In the genomic region with DNA sequence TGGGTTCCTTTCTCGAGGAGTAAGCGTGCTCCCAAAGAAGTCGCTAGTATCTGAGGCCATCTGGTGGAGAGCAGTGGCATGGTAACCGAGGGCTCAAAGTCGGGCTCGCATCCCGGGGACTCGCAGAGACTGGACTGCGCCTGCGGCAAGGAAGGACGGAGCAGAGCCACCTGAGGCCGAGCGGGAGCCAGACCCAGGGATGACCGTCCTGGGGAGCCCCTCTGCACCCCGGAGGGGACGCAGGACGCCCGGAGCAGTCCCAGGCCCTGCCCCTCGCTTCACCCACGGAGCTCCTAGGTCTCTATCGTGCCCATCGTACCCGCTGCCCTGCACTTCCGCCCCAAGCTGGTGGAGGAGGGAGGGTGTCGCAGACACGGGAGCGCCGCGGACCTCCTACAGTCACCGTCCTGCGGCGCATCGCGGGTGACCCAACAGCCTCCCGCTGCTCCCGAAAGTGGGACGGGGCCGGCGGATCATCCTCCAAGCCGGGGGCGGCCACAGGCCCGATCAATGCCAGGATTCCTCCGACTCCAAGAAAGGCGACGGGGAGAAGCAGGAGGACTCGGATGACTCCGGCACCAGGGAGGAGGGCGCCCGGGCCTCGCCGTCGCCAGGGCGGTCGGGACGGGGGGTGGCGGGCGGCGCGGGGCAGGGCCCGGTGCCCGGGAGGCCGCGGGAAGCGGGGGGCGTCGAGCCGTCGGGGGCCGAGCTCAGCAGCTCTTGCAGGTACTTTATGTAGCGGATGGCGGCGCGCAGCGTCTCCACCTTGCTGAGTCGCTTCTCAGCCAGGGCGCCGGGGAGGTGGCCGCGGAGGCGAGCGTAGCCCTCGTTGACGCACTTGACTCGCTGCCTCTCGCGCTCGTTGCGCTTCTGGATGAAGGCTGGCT, we compare ENCODE assay signal across 9 cellular contexts. TPM values are rescaled to one million over a fixed set of nuclear protein-coding genes. Genes with fewer than 3 reads are reported as not detected.
DNase-seq lines count a peak whose midpoint lies in the region; ATAC-seq and TF ChIP-seq lines count a peak whose summit lies in the region.
"Had no signal": no experiment of that assay in that cellular context is flagged by ENCODE, and none has a peak within 500 bp of the region (broad histone marks: within the 10 kb centered on the region; RNA-seq: fewer than 3 reads in every experiment).

No MANE protein-coding gene starts in this region.

- no peaks in the 10 kb centered on the region for H3K9me3 Mint-ChIP-seq in activated CD8-positive, alpha-beta T cell treated with anti-CD3 and anti-CD28 coated beads for 36 hours

- CTCF ChIA-PET in activated CD8-positive, alpha-beta T cell treated with anti-CD3 and anti-CD28 coated beads for 36 hours (lab: Charles Lee), result interaction anchor here (0.6 to 5.4 kb wide), 25 partner anchors 8 to 492 kb away, joined by 3 to 39 read pairs (median 5); no protein-coding TSS in a partner anchor

- H3K4me3 ChIP-seq in BLaER1, result peak overlapping the region; percentile 71
- H3K4me3 ChIP-seq in lung, result peak overlapping the region; percentile 40

- H3K36me3 ChIP-seq in BLaER1 (peaks cover 10% of the 10 kb centered on the region; the same call in 1 of the 2 replicates), lung (ENCODE audit: control insufficient read depth in 2 of 2, insufficient read depth in 2 of 2, low read length in 2 of 2) (no peaks in the 10 kb centered on the region)

- DNase-seq in NCI-H774 (lab: John Stamatoyannopoulos, UW) (peak; percentile 92), lung (ENCODE audit: low spot score) (peak; percentile 92)
- DNase-seq in activated CD8-positive, alpha-beta T cell treated with anti-CD3 and anti-CD28 coated beads for 36 hours, result peak; percentile 88
- peak; percentile 52 for DNase-seq in effector CD4-positive, alpha-beta T cell
- DNase-seq in stimulated activated CD4-positive, alpha-beta T cell treated with anti-CD3 and anti-CD28 coated beads, TNF-alpha, amount 100 ng/mL, for 1 hour (ENCODE audit: low read depth in 3 of 3, low spot score in 1 of 3), result peak; percentile 31 to 62 (median 32)

- peak overlapping the region; percentile 83 for H3K27ac ChIP-seq in BLaER1
- H3K27ac ChIP-seq in lung (ENCODE audit: low read depth in 1 of 2, low read length in 1 of 2), result peak overlapping the region in 1 of 2 donors; percentile 9

- H3K9ac ChIP-seq in BLaER1, result peak overlapping the region; percentile 81

- H3K27ac Mint-ChIP-seq in activated CD8-positive, alpha-beta T cell treated with anti-CD3 and anti-CD28 coated beads for 36 hours, result peak overlapping the region; percentile 81

- peak; percentile 87 for TF ChIP-seq CTCF in activated CD8-positive, alpha-beta T cell treated with anti-CD3 and anti-CD28 coated beads for 36 hours (IDR thresholded peaks at IDR 0.05)
- peak; percentile 58 for TF ChIP-seq CTCF in lung (IDR thresholded peaks at IDR 0.05; ENCODE audit: control extremely low read depth, extremely low read depth)

- no peaks in the 10 kb centered on the region for H3K36me3 Mint-ChIP-seq in activated CD8-positive, alpha-beta T cell treated with anti-CD3 and anti-CD28 coated beads for 36 hours (ENCODE audit: low read depth)

- H3K4me2 ChIP-seq in BLaER1, result peak overlapping the region; percentile 89

- H3K4me1 Mint-ChIP-seq in activated CD8-positive, alpha-beta T cell treated with anti-CD3 and anti-CD28 coated beads for 36 hours (ENCODE audit: low read depth), result peaks cover 2% of the 10 kb centered on the region

- H3K27me3 ChIP-seq in BLaER1 (no peaks in the 10 kb centered on the region), lung (ENCODE audit: control insufficient read depth, insufficient read depth) (no peaks in the 10 kb centered on the region)

- POLR2A ChIA-PET in activated CD8-positive, alpha-beta T cell treated with anti-CD3 and anti-CD28 coated beads for 36 hours (lab: Charles Lee), result interaction anchor here (0.7 to 1.3 kb wide), 2 partner anchors 11 to 144 kb away, joined by 3 to 4 read pairs; no protein-coding TSS in a partner anchor

- H3K27me3 Mint-ChIP-seq in activated CD8-positive, alpha-beta T cell treated with anti-CD3 and anti-CD28 coated beads for 36 hours, result no peaks in the 10 kb centered on the region

- H3K9me3 ChIP-seq in BLaER1, result no peaks in the 10 kb centered on the region
- H3K9me3 ChIP-seq in lung (ENCODE audit: control insufficient read depth in 2 of 2, insufficient read depth in 1 of 2, low read length in 1 of 2), result no peaks in the 10 kb centered on the region

- ATAC-seq in GM19372 (IDR thresholded peaks at IDR 0.05; ENCODE audit: low read depth, unreplicated experiment), result peak; percentile 81
- peak; percentile 84 for ATAC-seq in HG03571 (IDR thresholded peaks at IDR 0.05; ENCODE audit: unreplicated experiment)
- ATAC-seq in activated CD8-positive, alpha-beta T cell treated with anti-CD3 and anti-CD28 coated beads for 36 hours, result peak; percentile 93
- ATAC-seq in lung (ENCODE audit: insufficient read depth, low FRiP score), result peak; percentile 95

- 2 to 5% methylated on average over 82 to 88 of the region's 88 CpGs for WGBS in lung, 2 donors

- H3K4me3 Mint-ChIP-seq in activated CD8-positive, alpha-beta T cell treated with anti-CD3 and anti-CD28 coated beads for 36 hours, result peak overlapping the region; percentile 86

- peaks cover 62% of the 10 kb centered on the region for H3K4me1 ChIP-seq in BLaER1
- H3K4me1 ChIP-seq in lung (ENCODE audit: control insufficient read depth in 2 of 2, insufficient read depth in 2 of 2, low read length in 2 of 2), result peaks cover 0 to 2% of the 10 kb centered on the region in 2 donors

- intact Hi-C loops in activated CD8-positive, alpha-beta T cell treated with anti-CD3 and anti-CD28 coated beads for 36 hours (cut with micrococcal nuclease), result loop anchor here (10.0 kb wide), 1 partner anchor 140 kb away; no protein-coding TSS in a partner anchor

- H4K20me1 ChIP-seq in BLaER1, result no peaks in the 10 kb centered on the region

RNA-seq across cellular contexts. Expression of a gene that starts 2.3 kb away (rescaled TPM):
- total RNA-seq in activated CD8-positive, alpha-beta T cell treated with anti-CD3 and anti-CD28 coated beads for 36 hours, result not detected
- total RNA-seq in lung, result under 1 TPM in 1 of 2 donors, not detected in 1; 0.20 TPM
- under 1 TPM; 0.01 to 0.02 TPM for polyA plus RNA-seq in lung
- total RNA-seq: activated CD8-positive, alpha-beta memory T cell treated with anti-CD3 and anti-CD28 coated beads for 36 hours had no signal

RNA-seq across cellular contexts. Expression of a gene that starts 12.5 kb away (rescaled TPM):
- under 1 TPM; 0.29 to 0.36 TPM for total RNA-seq in activated CD8-positive, alpha-beta T cell treated with anti-CD3 and anti-CD28 coated beads for 36 hours
- under 1 TPM in 1 of 2 donors, not detected in 1; 0.25 TPM for total RNA-seq in lung
- under 1 TPM; 0.01 to 0.14 TPM for polyA plus RNA-seq in lung
- total RNA-seq: activated CD8-positive, alpha-beta memory T cell treated with anti-CD3 and anti-CD28 coated beads for 36 hours had no signal

RNA-seq across cellular contexts. Expression of a gene that starts 39.8 kb away (rescaled TPM):
- total RNA-seq in activated CD8-positive, alpha-beta T cell treated with anti-CD3 and anti-CD28 coated beads for 36 hours, result 10 to 100 TPM; 28.7 to 30.6 TPM
- total RNA-seq in lung, result 10 to 100 TPM; 73.7 to 89.7 TPM
- 10 to 100 TPM; 64.8 to 81.6 TPM for polyA plus RNA-seq in lung

Comparison
In these comparisons a context has a peak if more than half of its experiments do, and no peak if none do; other contexts are left out.
1. DNase-seq: peak in every context shown above with its lines; median percentile 92 in NCI-H774; 92 in lung; 88 in activated CD8-positive, alpha-beta T cell treated with anti-CD3 and anti-CD28 coated beads for 36 hours; 52 in effector CD4-positive, alpha-beta T cell; 32 in stimulated activated CD4-positive, alpha-beta T cell treated with anti-CD3 and anti-CD28 coated beads, TNF-alpha, amount 100 ng/mL, for 1 hour.